In genomic region chr3:158791259-158791920, GRCh38 we compare ENCODE assay signal across 8 cellular contexts. TPM values are rescaled to one million over a fixed set of nuclear protein-coding genes. Genes with fewer than 3 reads are reported as not detected.
DNase-seq lines count a peak whose midpoint lies in the region; ATAC-seq and TF ChIP-seq lines count a peak whose summit lies in the region.

No MANE protein-coding gene starts in this region.

- ATAC-seq in GM19438 (IDR thresholded peaks at IDR 0.05; ENCODE audit: low read depth, unreplicated experiment) (peak; percentile 79), HG03439 (IDR thresholded peaks at IDR 0.05; ENCODE audit: unreplicated experiment) (peak; percentile 73)

- H3K9me3 ChIP-seq in fibroblast of lung (ENCODE audit: control insufficient read depth, insufficient read depth, low read depth, low read length), result no peaks in the 10 kb centered on the region
- H3K9me3 ChIP-seq in neural progenitor cell (ENCODE audit: low read depth), result no peaks in the 10 kb centered on the region

- H3K9ac ChIP-seq in fibroblast of lung (ENCODE audit: insufficient read depth, low read length), result no peak overlapping the region
- H3K9ac ChIP-seq in neural progenitor cell, result no peak overlapping the region

- TF ChIP-seq CTCF in fibroblast of lung (conservative IDR thresholded peaks at IDR 0.05 in 1 of 2, IDR thresholded peaks at IDR 0.05 in 1 of 2; ENCODE audit: low read depth in 1 of 2, low read length in 2 of 2) (peak; percentile 70 to 75), neural progenitor cell (IDR thresholded peaks at IDR 0.05) (peak; percentile 88)

- peaks cover 2% of the 10 kb centered on the region for H3K4me1 Mint-ChIP-seq in activated CD4-positive, alpha-beta T cell treated with anti-CD3 and anti-CD28 coated beads, Interleukin-2, amount 10 ng/mL, durations not matched to agents 24 days and 14 days
- peaks cover 3% of the 10 kb centered on the region for H3K4me1 Mint-ChIP-seq in neural progenitor cell

- H3K36me3 ChIP-seq in fibroblast of lung (ENCODE audit: control insufficient read depth, insufficient read depth, low read length), result no peaks in the 10 kb centered on the region
- H3K36me3 ChIP-seq in neural progenitor cell, result no peaks in the 10 kb centered on the region

- H4K20me1 ChIP-seq in fibroblast of lung (ENCODE audit: control insufficient read depth, extremely low read depth, insufficient read depth, low read length) (no peaks in the 10 kb centered on the region), neural progenitor cell (ENCODE audit: low read depth) (no peaks in the 10 kb centered on the region)

- H2AFZ ChIP-seq in fibroblast of lung (ENCODE audit: low read length) (no peak overlapping the region), neural progenitor cell (replicated peaks) (peak overlapping the region; percentile 6)

- H3K27me3 ChIP-seq in fibroblast of lung (ENCODE audit: control insufficient read depth, insufficient read depth, low read length) (no peaks in the 10 kb centered on the region), neural progenitor cell (peaks cover 18% of the 10 kb centered on the region)

- peak overlapping the region in 2 of 4 experiments; percentile 21 to 30 for H3K4me3 ChIP-seq in fibroblast of lung (replicated peaks in 1 of 4; ENCODE audit: control extremely low read depth in 1 of 4, insufficient read depth in 1 of 4, low read depth in 3 of 4, low read length in 4 of 4)
- no peak overlapping the region for H3K4me3 ChIP-seq in neural progenitor cell

- H3K27ac ChIP-seq in fibroblast of lung (ENCODE audit: insufficient read depth, low read length) (no peak overlapping the region), neural progenitor cell (no peak overlapping the region)

- H3K79me2 ChIP-seq in fibroblast of lung (ENCODE audit: control insufficient read depth, insufficient read depth, low read length) (no peaks in the 10 kb centered on the region), neural progenitor cell (ENCODE audit: low read depth) (no peaks in the 10 kb centered on the region)

- no peaks in the 10 kb centered on the region for H3K9me3 Mint-ChIP-seq in activated CD4-positive, alpha-beta T cell treated with anti-CD3 and anti-CD28 coated beads, Interleukin-2, amount 10 ng/mL, durations not matched to agents 24 days and 14 days
- no peaks in the 10 kb centered on the region for H3K9me3 Mint-ChIP-seq in neural progenitor cell

- DNase-seq in DMS153 (lab: John Stamatoyannopoulos, UW), result peak; percentile 18
- peak; percentile 77 for DNase-seq in NCI-H446 treated with DMSO at 0.1 percent for 48 hours (lab: John Stamatoyannopoulos, UW)
- peak; percentile 81 for DNase-seq in activated CD4-positive, alpha-beta T cell treated with anti-CD3 and anti-CD28 coated beads, Interleukin-2, amount 10 ng/mL, durations not matched to agents 24 days and 14 days
- DNase-seq in fibroblast of lung (ENCODE audit: low read depth in 2 of 2), result peak; percentile 83 to 88
- DNase-seq in neural progenitor cell (ENCODE audit: low spot score), result peak; percentile 75
- DNase-seq in GM19240 (ENCODE audit: insufficient read length, low spot score), result no peak

- H3K4me2 ChIP-seq in fibroblast of lung (ENCODE audit: extremely low read depth, insufficient read depth, low read length) (peak overlapping the region; percentile 27), neural progenitor cell (no peak overlapping the region)

- H3F3A ChIP-seq in neural progenitor cell (ENCODE audit: low read depth), result no peaks in the 10 kb centered on the region

- peaks cover 11% of the 10 kb centered on the region for H3K27me3 Mint-ChIP-seq in activated CD4-positive, alpha-beta T cell treated with anti-CD3 and anti-CD28 coated beads, Interleukin-2, amount 10 ng/mL, durations not matched to agents 24 days and 14 days
- H3K27me3 Mint-ChIP-seq in neural progenitor cell (ENCODE audit: insufficient read depth, low read depth), result peaks cover 4% of the 10 kb centered on the region

- no peaks in the 10 kb centered on the region for H3K36me3 Mint-ChIP-seq in activated CD4-positive, alpha-beta T cell treated with anti-CD3 and anti-CD28 coated beads, Interleukin-2, amount 10 ng/mL, durations not matched to agents 24 days and 14 days (ENCODE audit: low read depth)
- no peaks in the 10 kb centered on the region for H3K36me3 Mint-ChIP-seq in neural progenitor cell

- intact Hi-C loops in activated CD4-positive, alpha-beta T cell treated with anti-CD3 and anti-CD28 coated beads, Interleukin-2, amount 10 ng/mL, durations not matched to agents 24 days and 14 days (cut with micrococcal nuclease), result loop anchor here (1.0 to 5.0 kb wide), 7 partner anchors 9 to 1174 kb away; partner anchors contain the start of gene LXN

- peaks cover 8% of the 10 kb centered on the region for H3K4me1 ChIP-seq in fibroblast of lung (ENCODE audit: control insufficient read depth, extremely low read depth, insufficient read depth, low read length)
- H3K4me1 ChIP-seq in neural progenitor cell, result no peaks in the 10 kb centered on the region

- H3K4me3 Mint-ChIP-seq in activated CD4-positive, alpha-beta T cell treated with anti-CD3 and anti-CD28 coated beads, Interleukin-2, amount 10 ng/mL, durations not matched to agents 24 days and 14 days, result peak overlapping the region; percentile 51
- no peak overlapping the region for H3K4me3 Mint-ChIP-seq in neural progenitor cell

- peak overlapping the region; percentile 20 for H3K27ac Mint-ChIP-seq in activated CD4-positive, alpha-beta T cell treated with anti-CD3 and anti-CD28 coated beads, Interleukin-2, amount 10 ng/mL, durations not matched to agents 24 days and 14 days
- no peak overlapping the region for H3K27ac Mint-ChIP-seq in neural progenitor cell

RNA-seq across cellular contexts. Expression of gene MFSD1, which starts 10.5 kb away (rescaled TPM):
- 20.4 and 23.2 TPM in 2 replicates for total RNA-seq in activated CD4-positive, alpha-beta T cell treated with anti-CD3 and anti-CD28 coated beads, Interleukin-2, amount 10 ng/mL, durations not matched to agents 24 days and 14 days
- total RNA-seq in fibroblast of lung (117 and 159 TPM in 2 replicates), neural progenitor cell (ENCODE audit: low replicate concordance) (13.4 and 16.0 TPM in 2 replicates)
- polyA plus RNA-seq in fibroblast of lung, result 103 and 127 TPM in 2 replicates
- polyA plus RNA-seq in fibroblast of lung (2012), result 55.0 and 85.8 TPM in 2 replicates
- 47.7 and 99.9 TPM in 2 replicates for polyA minus RNA-seq in fibroblast of lung (ENCODE audit: low replicate concordance)

RNA-seq across cellular contexts. Expression of gene RARRES1, which starts 59.1 kb away (rescaled TPM):
- not detected in 2 replicates for total RNA-seq in activated CD4-positive, alpha-beta T cell treated with anti-CD3 and anti-CD28 coated beads, Interleukin-2, amount 10 ng/mL, durations not matched to agents 24 days and 14 days
- 93.3 and 547 TPM in 2 replicates for total RNA-seq in fibroblast of lung
- 26.2 and 27.7 TPM in 2 replicates for polyA plus RNA-seq in fibroblast of lung
- polyA plus RNA-seq in fibroblast of lung (2012), result 18.5 and 19.3 TPM in 2 replicates
- 1.2 TPM in 1 of 2 replicates, not detected in the other for polyA minus RNA-seq in fibroblast of lung (ENCODE audit: low replicate concordance)
- total RNA-seq in neural progenitor cell (ENCODE audit: low replicate concordance), result 0.21 and 0.62 TPM in 2 replicates

Comparison
In these comparisons a context has a peak if more than half of its experiments do, and no peak if none do; other contexts are left out.
1. RNA of gene RARRES1, which starts 59.1 kb away (total RNA-seq): 93.3 to 547 TPM in fibroblast of lung; 0.21 to 0.62 TPM in neural progenitor cell and not detected in activated CD4-positive, alpha-beta T cell treated with anti-CD3 and anti-CD28 coated beads, Interleukin-2, amount 10 ng/mL, durations not matched to agents 24 days and 14 days; every median in the first group is over 10 times any median in the second.